19 cellular contexts compared by ENCODE assay signal in genomic region chr2:153232474-153232873, GRCh38.
DNase-seq lines count a peak whose midpoint lies in the region; ATAC-seq and TF ChIP-seq lines count a peak whose summit lies in the region.
"Had no signal": no experiment of that assay in that cellular context is flagged by ENCODE, and none has a peak within 500 bp of the region (broad histone marks: within the 10 kb centered on the region; RNA-seq: fewer than 3 reads in every experiment).

No MANE protein-coding gene starts in this region.

- DNase-seq in PC-9 (peak; percentile 8 to 39), islet precursor cell (peak; percentile 83), SKM-1 (lab: John Stamatoyannopoulos, UW; ENCODE audit: unreplicated experiment) (no peak), CD14-positive monocyte (ENCODE audit: low spot score) (no peak)
- DNase-seq: DMS 273 treated with DMSO at 0.1 percent for 48 hours, EL, GOT3, KBM-7, NCI-H1417 treated with DMSO at 0.1 percent for 48 hours, NCI-H1930, NCI-H748 treated with DMSO at 0.1 percent for 48 hours, T-cell had no signal

- no TSS peak for BruUV-seq in PC-9 (replicated peaks; lab: Mats Ljungman, UMichigan)

- POLR2A ChIA-PET in PC-9 (lab: Charles Lee; ENCODE audit: unreplicated experiment): no interaction called here

- H3K4me1 Mint-ChIP-seq in CD14-positive monocyte: no peaks in the 10 kb centered on the region

- H3K27me3 ChIP-seq in PC-9 (ENCODE audit: insufficient read depth, low read depth): no peaks in the 10 kb centered on the region

- H3K4me3 ChIP-seq in PC-9: no peak overlapping the region
- H3K4me3 ChIP-seq: SK-N-MC had no signal

- H3K4me3 Mint-ChIP-seq in CD14-positive monocyte: no peak overlapping the region
- H3K4me3 Mint-ChIP-seq: T-cell had no signal

- no peak overlapping the region for H2AFZ ChIP-seq in PC-9

- no peak overlapping the region for H3K4me2 ChIP-seq in PC-9

- no peak overlapping the region for H3K27ac Mint-ChIP-seq in CD14-positive monocyte
- H3K27ac Mint-ChIP-seq: T-cell had no signal

- CTCF ChIA-PET in PC-9 (lab: Charles Lee): no interaction called here

- H4K20me1 ChIP-seq in PC-9 (ENCODE audit: insufficient read depth): no peaks in the 10 kb centered on the region

- no peaks in the 10 kb centered on the region for H3K9me2 ChIP-seq in PC-9 (ENCODE audit: insufficient read depth)

- H3K79me2 ChIP-seq in PC-9 (ENCODE audit: low read depth): no peaks in the 10 kb centered on the region

- TF ChIP-seq CTCF in PC-9 (conservative IDR thresholded peaks at IDR 0.05) (no peak), CD14-positive monocyte (IDR thresholded peaks at IDR 0.05) (no peak)

- no peaks in the 10 kb centered on the region for H3K36me3 Mint-ChIP-seq in CD14-positive monocyte
- H3K36me3 Mint-ChIP-seq: T-cell had no signal

- H3K9me3 Mint-ChIP-seq in CD14-positive monocyte: peaks cover 0 to 7% (median 3%) of the 10 kb centered on the region in 7 donors

- no peak overlapping the region for H3K27ac ChIP-seq in PC-9
- H3K27ac ChIP-seq: C4-2B, SK-N-MC had no signal

- H3F3A ChIP-seq in PC-9 (ENCODE audit: insufficient read depth, low read depth): no peaks in the 10 kb centered on the region

- intact Hi-C loops in PC-9 (cut with micrococcal nuclease; ENCODE audit: unreplicated experiment) (no loop called here), CD14-positive monocyte (cut with micrococcal nuclease) (no loop called here)

- no peaks in the 10 kb centered on the region for H3K9me3 ChIP-seq in PC-9 (ENCODE audit: insufficient read depth, low read depth)

- ATAC-seq in GM18868 (IDR thresholded peaks at IDR 0.05; ENCODE audit: unreplicated experiment): peak; percentile 40
- ATAC-seq in HG02610 (IDR thresholded peaks at IDR 0.05; ENCODE audit: unreplicated experiment): peak; percentile 40
- no peak for ATAC-seq in HG03520 (IDR thresholded peaks at IDR 0.05; ENCODE audit: unreplicated experiment)
- no peak for ATAC-seq in GM21528 (IDR thresholded peaks at IDR 0.05; ENCODE audit: low FRiP score, unreplicated experiment)
- ATAC-seq: Right ventricle myocardium inferior, T-cell had no signal

- peaks cover 0 to 2% (median 2%) of the 10 kb centered on the region in 3 donors for H3K27me3 Mint-ChIP-seq in CD14-positive monocyte (ENCODE audit: low read depth in 3 of 3)
- H3K27me3 Mint-ChIP-seq: T-cell had no signal

- H3K36me3 ChIP-seq in PC-9 (ENCODE audit: low read depth): no peaks in the 10 kb centered on the region

- no peaks in the 10 kb centered on the region for H3K4me1 ChIP-seq in PC-9 (replicated peaks; ENCODE audit: insufficient read depth)

Comparison
In these comparisons a context has a peak if more than half of its experiments do, and no peak if none do; other contexts are left out.
1. ATAC-seq: peak in GM18868 (single experiment) and HG02610 (single experiment); none in HG03520 (single experiment) and GM21528 (single experiment).
2. DNase-seq: peak in PC-9 (2 of 2) and islet precursor cell (single experiment); none in SKM-1 (single experiment) and CD14-positive monocyte (single experiment).